In the genomic region with DNA sequence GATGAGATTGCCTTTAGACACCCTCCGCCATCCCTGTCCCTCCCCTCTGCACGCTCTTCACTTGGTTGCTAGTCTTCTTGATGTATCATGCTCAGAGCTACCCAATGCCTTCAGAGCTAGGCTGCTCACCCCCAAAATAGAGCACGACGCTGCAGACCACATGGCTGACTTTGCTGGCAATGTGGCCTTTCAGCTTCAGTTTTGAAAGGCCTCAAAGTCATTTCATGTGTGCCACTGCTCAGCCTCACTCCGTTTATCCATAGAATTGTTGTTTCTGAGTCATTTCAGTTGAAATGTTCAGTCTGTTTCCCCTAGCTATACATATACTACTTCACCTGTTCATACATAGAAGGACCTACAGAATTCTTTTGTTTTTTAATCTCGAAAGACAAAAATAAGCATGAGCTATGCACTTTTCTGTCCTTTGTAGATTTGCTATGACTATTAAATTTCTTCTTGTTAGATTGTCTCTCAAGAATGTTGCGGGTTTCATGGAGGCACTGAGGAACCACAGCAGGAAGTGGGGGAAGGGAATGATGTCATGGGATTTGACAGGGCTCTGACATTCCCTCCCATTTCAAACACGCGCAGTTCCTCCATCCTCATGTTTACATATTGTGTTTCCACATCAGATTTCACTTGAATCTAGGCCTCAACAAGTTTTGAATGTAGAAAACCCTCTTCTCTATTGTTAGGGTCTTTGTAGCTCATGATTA, we compare ENCODE assay signal across 14 cellular contexts.
A peak's percentile ranks its signal among the peaks of the same experiment; 100 is the strongest.
DNase-seq lines count a peak whose midpoint lies in the region; ATAC-seq lines count a peak whose summit lies in the region.
"Had no signal": no experiment of that assay in that cellular context is flagged by ENCODE, and none has a peak within 500 bp of the region (broad histone marks: within the 10 kb centered on the region; RNA-seq: fewer than 3 reads in every experiment).

No MANE protein-coding gene starts in this region.

- intact Hi-C loops in head of caudate nucleus (cut with DNase I), result no loop called here

- H3K27me3 Mint-ChIP-seq in activated T-cell treated with anti-CD3 and anti-CD28 coated beads, Interleukin-2, amount 50 U/mL, for 72 hours (ENCODE audit: low read depth), result peaks cover 12% of the 10 kb centered on the region

- H3K4me3 Mint-ChIP-seq in activated T-cell treated with anti-CD3 and anti-CD28 coated beads, Interleukin-2, amount 50 U/mL, for 72 hours, result peak overlapping the region; percentile 62 to 78
- H3K4me3 Mint-ChIP-seq: GM23338 had no signal

- H3K9me3 Mint-ChIP-seq in activated T-cell treated with anti-CD3 and anti-CD28 coated beads, Interleukin-2, amount 50 U/mL, for 72 hours, result peaks cover 0 to 2% of the 10 kb centered on the region in 2 donors
- H3K9me3 Mint-ChIP-seq: GM23338 had no signal

- DNase-seq in GM04504 (ENCODE audit: low read depth), result peak; percentile 27
- peak; percentile 66 to 74 for DNase-seq in activated T-cell treated with anti-CD3 and anti-CD28 coated beads, Interleukin-2, amount 50 U/mL, for 72 hours
- peak; percentile 11 for DNase-seq in medulla oblongata (ENCODE audit: extremely low spot score)
- no peak for DNase-seq in SIG-M5 treated with dmso at 0.1 percent for 504 hours (lab: John Stamatoyannopoulos, UW; ENCODE audit: unreplicated experiment)
- no peak for DNase-seq in H4 (ENCODE audit: low spot score)
- no peak for DNase-seq in head of caudate nucleus
- DNase-seq: effector CD8-positive, alpha-beta T cell; hippocampal formation; MG63; NCI-H69 had no signal

- H3K27ac Mint-ChIP-seq in activated T-cell treated with anti-CD3 and anti-CD28 coated beads, Interleukin-2, amount 50 U/mL, for 72 hours, result peak overlapping the region; percentile 97
- H3K27ac Mint-ChIP-seq: GM23338 had no signal

- peaks cover 53% of the 10 kb centered on the region for H3K4me1 Mint-ChIP-seq in activated T-cell treated with anti-CD3 and anti-CD28 coated beads, Interleukin-2, amount 50 U/mL, for 72 hours (ENCODE audit: low read depth)

- no peaks in the 10 kb centered on the region for H3K36me3 Mint-ChIP-seq in activated T-cell treated with anti-CD3 and anti-CD28 coated beads, Interleukin-2, amount 50 U/mL, for 72 hours (ENCODE audit: insufficient read depth in 2 of 2)

- ATAC-seq in GM21576 (IDR thresholded peaks at IDR 0.05; ENCODE audit: unreplicated experiment) (peak; percentile 45), GM21381 (IDR thresholded peaks at IDR 0.05; ENCODE audit: unreplicated experiment) (no peak)
- ATAC-seq in activated T-cell treated with anti-CD3 and anti-CD28 coated beads, Interleukin-2, amount 50 U/mL, for 72 hours (replicated peaks in 1 of 2), result peak; percentile 89 to 92
- ATAC-seq: GM23338, sciatic nerve had no signal

Comparison
In these comparisons a context has a peak if more than half of its experiments do, and no peak if none do; other contexts are left out.
1. DNase-seq: peak in GM04504 (single experiment), activated T-cell treated with anti-CD3 and anti-CD28 coated beads, Interleukin-2, amount 50 U/mL, for 72 hours (2 of 2) and medulla oblongata (single experiment); none in SIG-M5 treated with dmso at 0.1 percent for 504 hours (single experiment), H4 (single experiment) and head of caudate nucleus (0 of 42).